8 cellular contexts compared by ENCODE assay signal in the genomic region with DNA sequence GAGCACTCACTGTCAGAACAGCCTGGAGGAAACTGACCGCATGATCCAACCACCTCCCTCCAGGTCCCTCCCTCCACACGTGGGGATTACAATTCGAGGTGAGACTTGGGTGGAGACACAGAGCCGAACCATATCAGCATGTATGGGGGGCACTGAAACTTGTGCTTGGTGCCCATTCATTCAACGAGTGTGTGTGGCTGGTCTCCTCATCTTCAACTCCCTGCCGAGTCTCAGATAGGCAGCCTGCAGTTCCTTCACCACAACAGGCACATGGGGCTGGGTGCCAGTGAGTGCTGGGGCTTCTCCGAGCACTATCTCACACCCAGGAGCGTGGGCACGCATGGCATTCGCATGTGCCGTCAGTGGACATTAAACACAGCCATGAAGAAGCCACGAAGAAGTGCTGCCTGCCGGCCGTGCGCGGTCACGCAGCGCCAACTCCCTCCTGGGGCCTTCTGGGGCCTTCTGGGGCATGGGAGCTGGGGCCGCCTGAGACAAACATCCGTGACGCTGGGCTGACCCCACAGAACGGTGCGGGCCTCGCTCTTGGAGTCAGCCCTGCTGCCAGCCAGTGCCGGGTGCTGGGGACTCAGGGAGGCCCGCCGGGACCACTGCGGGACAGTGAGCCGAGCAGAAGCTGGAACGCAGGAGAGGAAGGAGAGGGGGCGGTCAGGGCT. TPM values are rescaled to one million over a fixed set of nuclear protein-coding genes. Genes with fewer than 3 reads are reported as not detected.
DNase-seq lines count a peak whose midpoint lies in the region; ATAC-seq and TF ChIP-seq lines count a peak whose summit lies in the region.

No MANE protein-coding gene starts in this region.

- no peak overlapping the region for H3K23ac ChIP-seq in trophoblast cell (ENCODE audit: low read length)

- H3K9ac ChIP-seq in PC-3 (ENCODE audit: low read length) (peak overlapping the region; percentile 86; the same call in 1 of the 2 replicates), trophoblast cell (ENCODE audit: low read length) (no peak overlapping the region)

- no peak overlapping the region for H2BK5ac ChIP-seq in trophoblast cell (ENCODE audit: low read depth, low read length, poor library complexity)

- H3K27me3 ChIP-seq in PC-3 (ENCODE audit: low read length): peaks cover 4% of the 10 kb centered on the region
- H3K27me3 ChIP-seq in trophoblast cell (ENCODE audit: insufficient read depth, low read length): peaks cover 4% of the 10 kb centered on the region

- TF ChIP-seq CTCF in PC-3 (conservative IDR thresholded peaks at IDR 0.05; ENCODE audit: low read depth, low read length): no peak

- H3K4me1 Mint-ChIP-seq in activated CD8-positive, alpha-beta memory T cell treated with anti-CD3 and anti-CD28 coated beads, Interleukin-2, amount 10 ng/mL, durations not matched to agents 7 days and 5 days: peaks cover 36% of the 10 kb centered on the region

- no peaks in the 10 kb centered on the region for H3K27me3 Mint-ChIP-seq in activated CD8-positive, alpha-beta memory T cell treated with anti-CD3 and anti-CD28 coated beads, Interleukin-2, amount 10 ng/mL, durations not matched to agents 7 days and 5 days

- H3K4me3 Mint-ChIP-seq in activated CD8-positive, alpha-beta memory T cell treated with anti-CD3 and anti-CD28 coated beads, Interleukin-2, amount 10 ng/mL, durations not matched to agents 7 days and 5 days: peak overlapping the region; percentile 95

- peak overlapping the region; percentile 48 for H2BK120ac ChIP-seq in trophoblast cell (ENCODE audit: insufficient read depth, low read length, poor library complexity)

- peak overlapping the region; percentile 24 for H2AK5ac ChIP-seq in trophoblast cell (ENCODE audit: low read length)

- H3K4me2 ChIP-seq in PC-3 (ENCODE audit: low read length) (peak overlapping the region; percentile 95), trophoblast cell (ENCODE audit: low read length) (peak overlapping the region; percentile 79)

- H3K79me2 ChIP-seq in PC-3 (ENCODE audit: low read length): peaks cover 25% of the 10 kb centered on the region
- peaks cover 4% of the 10 kb centered on the region for H3K79me2 ChIP-seq in trophoblast cell (ENCODE audit: control insufficient read depth, insufficient read depth, low read length, poor library complexity)

- no peaks in the 10 kb centered on the region for H3K9me2 ChIP-seq in PC-3 (replicated peaks; ENCODE audit: low read length)

- POLR2A ChIA-PET in PC-3 (lab: Charles Lee; ENCODE audit: unreplicated experiment): interaction anchor here (1.0 kb wide), 2 partner anchors 16 to 83 kb away, joined by 3 to 21 read pairs; partner anchors contain the start of gene HELZ2

- peak overlapping the region; percentile 92 for H2AFZ ChIP-seq in PC-3 (ENCODE audit: low read length)
- H2AFZ ChIP-seq in trophoblast cell (ENCODE audit: insufficient read depth, low read length, poor library complexity): peak overlapping the region; percentile 94

- H3K4ac ChIP-seq in trophoblast cell (ENCODE audit: low read depth, low read length): no peak overlapping the region

- no peaks in the 10 kb centered on the region for H3F3A ChIP-seq in PC-3 (ENCODE audit: low read length, unreplicated experiment)

- H3K4me3 ChIP-seq in PC-3 (ENCODE audit: low read length) (peak overlapping the region; percentile 91; the same call in 1 of the 2 replicates), trophoblast cell (ENCODE audit: low read depth, low read length) (no peak overlapping the region)

- no peak overlapping the region for H3K14ac ChIP-seq in trophoblast cell (ENCODE audit: low read length)

- peaks cover 10% of the 10 kb centered on the region for H3K79me1 ChIP-seq in trophoblast cell (ENCODE audit: low read length)

- peaks cover 18% of the 10 kb centered on the region; the same call in 1 of the 2 replicates for H3K36me3 ChIP-seq in PC-3 (ENCODE audit: low read depth, low read length)
- H3K36me3 ChIP-seq in trophoblast cell (ENCODE audit: control insufficient read depth in 1 of 2, insufficient read depth in 2 of 2, low read length in 2 of 2): peaks cover 15 to 17% of the 10 kb centered on the region in 2 experiments

- H3K4me1 ChIP-seq in PC-3 (ENCODE audit: insufficient read depth, low read length) (peaks cover 12% of the 10 kb centered on the region; the same call in 1 of the 2 replicates), trophoblast cell (ENCODE audit: control insufficient read depth in 1 of 2, insufficient read depth in 2 of 2, low read length in 2 of 2) (peaks cover 14 to 27% of the 10 kb centered on the region in 2 experiments)

- peak overlapping the region; percentile 93 for H3K27ac Mint-ChIP-seq in activated CD8-positive, alpha-beta memory T cell treated with anti-CD3 and anti-CD28 coated beads, Interleukin-2, amount 10 ng/mL, durations not matched to agents 7 days and 5 days

- H4K91ac ChIP-seq in trophoblast cell (ENCODE audit: low read depth, low read length): peak overlapping the region; percentile 58

- H2BK12ac ChIP-seq in trophoblast cell (ENCODE audit: low read length): peak overlapping the region; percentile 9

- no peak for DNase-seq in activated CD8-positive, alpha-beta memory T cell treated with anti-CD3 and anti-CD28 coated beads, Interleukin-2, amount 10 ng/mL, durations not matched to agents 7 days and 5 days
- no peak for DNase-seq in activated CD8-positive, alpha-beta memory T cell treated with anti-CD3 and anti-CD28 coated beads for 24 hours
- DNase-seq in PC-3 (no peak), epithelial cell of prostate (ENCODE audit: low read depth, low spot score) (no peak), trophoblast cell (no peak), NCI-H2171 treated with DMSO at 0.1 percent for 48 hours (lab: John Stamatoyannopoulos, UW) (no peak), NCI-H510A (lab: John Stamatoyannopoulos, UW) (no peak)

- H3K9me3 Mint-ChIP-seq in activated CD8-positive, alpha-beta memory T cell treated with anti-CD3 and anti-CD28 coated beads, Interleukin-2, amount 10 ng/mL, durations not matched to agents 7 days and 5 days (ENCODE audit: low read depth): no peaks in the 10 kb centered on the region

- ATAC-seq in activated CD8-positive, alpha-beta memory T cell treated with anti-CD3 and anti-CD28 coated beads, Interleukin-2, amount 10 ng/mL, durations not matched to agents 7 days and 5 days: no peak
- ATAC-seq in PC-3 (no peak), HG03565 (IDR thresholded peaks at IDR 0.05; ENCODE audit: unreplicated experiment) (no peak)

- intact Hi-C loops in PC-3 (cut with micrococcal nuclease): no loop called here

- peak overlapping the region; percentile 99 for H4K8ac ChIP-seq in trophoblast cell (ENCODE audit: low read depth, low read length)

- peaks cover 5% of the 10 kb centered on the region for H3K36me3 Mint-ChIP-seq in activated CD8-positive, alpha-beta memory T cell treated with anti-CD3 and anti-CD28 coated beads, Interleukin-2, amount 10 ng/mL, durations not matched to agents 7 days and 5 days

- BruUV-seq in PC-3 (replicated peaks; lab: Mats Ljungman, UMichigan): TSS peak; percentile 72

- H3K18ac ChIP-seq in trophoblast cell (ENCODE audit: low read length): no peak overlapping the region

- H3K27ac ChIP-seq in PC-3 (ENCODE audit: low read length): no peak overlapping the region
- peak overlapping the region; percentile 50 for H3K27ac ChIP-seq in epithelial cell of prostate
- H3K27ac ChIP-seq in trophoblast cell (ENCODE audit: low read depth, low read length): no peak overlapping the region

- H4K12ac ChIP-seq in trophoblast cell (ENCODE audit: low read depth, low read length): peak overlapping the region; percentile 96

- H3K9me3 ChIP-seq in PC-3 (ENCODE audit: low read length) (no peaks in the 10 kb centered on the region), trophoblast cell (ENCODE audit: insufficient read depth, low read depth, low read length) (no peaks in the 10 kb centered on the region)

- WGBS in trophoblast cell (ENCODE audit: extremely low coverage, insufficient coverage, insufficient read length): no CpG with 5 or more reads among the region's 31 CpGs

- CTCF ChIA-PET in activated CD8-positive, alpha-beta memory T cell treated with anti-CD3 and anti-CD28 coated beads, Interleukin-2, amount 10 ng/mL, durations not matched to agents 7 days and 5 days (lab: Charles Lee): interaction anchor here (1.0 to 1.9 kb wide), 10 partner anchors 15 to 208 kb away, joined by 3 to 14 read pairs (median 4); partner anchors contain the start of genes HELZ2, LIME1 and TPD52L2
- CTCF ChIA-PET in PC-3 (lab: Charles Lee): no interaction called here

- no peaks in the 10 kb centered on the region for H4K20me1 ChIP-seq in PC-3 (ENCODE audit: low read length)

RNA-seq across cellular contexts. Expression of gene RTEL1, which starts 0.7 kb away (rescaled TPM):
- 10 to 100 TPM; 50.0 to 53.6 TPM for total RNA-seq in activated CD8-positive, alpha-beta memory T cell treated with anti-CD3 and anti-CD28 coated beads, Interleukin-2, amount 10 ng/mL, durations not matched to agents 7 days and 5 days
- total RNA-seq in PC-3 (2014; rRNA removed): 43.0 and 56.2 TPM in 2 replicates
- 9.9 and 10.1 TPM in 2 replicates for polyA plus RNA-seq in trophoblast cell (2013)

RNA-seq across cellular contexts. Expression of gene STMN3, which starts 4.2 kb away (rescaled TPM):
- 10 to 100 TPM in 1 of 2 experiments, 1 to 10 TPM in 1; 8.0 to 15.9 TPM for total RNA-seq in activated CD8-positive, alpha-beta memory T cell treated with anti-CD3 and anti-CD28 coated beads, Interleukin-2, amount 10 ng/mL, durations not matched to agents 7 days and 5 days
- total RNA-seq in PC-3 (2014; rRNA removed): 15.8 and 24.5 TPM in 2 replicates
- 3.6 and 3.8 TPM in 2 replicates for polyA plus RNA-seq in trophoblast cell (2013)

RNA-seq across cellular contexts. Expression of gene GMEB2, which starts 30.5 kb away (rescaled TPM):
- total RNA-seq in activated CD8-positive, alpha-beta memory T cell treated with anti-CD3 and anti-CD28 coated beads, Interleukin-2, amount 10 ng/mL, durations not matched to agents 7 days and 5 days: 10 to 100 TPM; 16.3 to 19.3 TPM
- 13.7 and 21.9 TPM in 2 replicates for total RNA-seq in PC-3 (2014; rRNA removed)
- polyA plus RNA-seq in trophoblast cell (2013): 12.3 and 13.4 TPM in 2 replicates

RNA-seq across cellular contexts. Expression of gene TNFRSF6B, which starts 39.1 kb away (rescaled TPM):
- total RNA-seq in activated CD8-positive, alpha-beta memory T cell treated with anti-CD3 and anti-CD28 coated beads, Interleukin-2, amount 10 ng/mL, durations not matched to agents 7 days and 5 days: not detected
- 41.6 and 59.0 TPM in 2 replicates for total RNA-seq in PC-3 (2014; rRNA removed)
- polyA plus RNA-seq in trophoblast cell (2013): 0.73 and 0.85 TPM in 2 replicates

RNA-seq across cellular contexts. Expression of gene ARFRP1, which starts 50.4 kb away (rescaled TPM):
- total RNA-seq in activated CD8-positive, alpha-beta memory T cell treated with anti-CD3 and anti-CD28 coated beads, Interleukin-2, amount 10 ng/mL, durations not matched to agents 7 days and 5 days: 10 to 100 TPM; 62.6 to 62.7 TPM
- 71.2 and 73.5 TPM in 2 replicates for total RNA-seq in PC-3 (2014; rRNA removed)
- polyA plus RNA-seq in trophoblast cell (2013): 8.2 and 8.3 TPM in 2 replicates
